7 cellular contexts compared by ENCODE assay signal in genomic region chr22:40637181-40638150, GRCh38. TPM values are rescaled to one million over a fixed set of nuclear protein-coding genes. Genes with fewer than 3 reads are reported as not detected.
DNase-seq lines count a peak whose midpoint lies in the region; ATAC-seq and TF ChIP-seq lines count a peak whose summit lies in the region.

No MANE protein-coding gene starts in this region.

- H3K36me3 Mint-ChIP-seq in activated B cell treated with CpG ODN at 0.5 μM for 24 hours (ENCODE audit: low read depth), result peaks cover 7% of the 10 kb centered on the region

- H3K27ac ChIP-seq in HUES64 (ENCODE audit: low read depth, low read length), result 0 out of 2 replicates have a peak overlapping the region, but pooled peaks have one; percentile 14
- no peak overlapping the region for H3K27ac ChIP-seq in mesendoderm (ENCODE audit: low read depth, low read length)

- no peaks in the 10 kb centered on the region for H3K27me3 Mint-ChIP-seq in activated B cell treated with CpG ODN at 0.5 μM for 24 hours

- H3K9me3 Mint-ChIP-seq in activated B cell treated with CpG ODN at 0.5 μM for 24 hours, result no peaks in the 10 kb centered on the region

- intact Hi-C loops in activated B cell treated with CpG ODN at 0.5 μM for 24 hours (cut with micrococcal nuclease), result loop anchor here (1.0 to 10.0 kb wide), 7 partner anchors 45 to 593 kb away; partner anchors contain the start of genes SGSM3, ST13, TNRC6B and XPNPEP3

- POLR2A ChIA-PET in activated B cell treated with CpG ODN at 0.5 μM for 24 hours (lab: Charles Lee), result interaction anchor here (0.5 to 3.0 kb wide), 28 partner anchors 9 to 744 kb away, joined by 3 to 41 read pairs (median 5); partner anchors contain the start of genes ST13 and XPNPEP3

- H3K4me3 Mint-ChIP-seq in activated B cell treated with CpG ODN at 0.5 μM for 24 hours, result peak overlapping the region; percentile 98

- peak overlapping the region; percentile 80 for H3K23ac ChIP-seq in mesendoderm (ENCODE audit: low read length)

- H3K36me3 ChIP-seq in HUES64 (ENCODE audit: insufficient read depth, low read length) (no peaks in the 10 kb centered on the region), mesendoderm (ENCODE audit: control insufficient read depth, insufficient read depth, low read length) (no peaks in the 10 kb centered on the region)

- H3K4me1 ChIP-seq in HUES64 (ENCODE audit: insufficient read depth, low read length), result peaks cover 5% of the 10 kb centered on the region; the same call in 1 of the 2 replicates
- peaks cover 5% of the 10 kb centered on the region for H3K4me1 ChIP-seq in mesendoderm (ENCODE audit: control insufficient read depth, low read depth, low read length)

- peak overlapping the region; percentile 57 for H3K4ac ChIP-seq in mesendoderm (ENCODE audit: low read depth, low read length)

- no peak overlapping the region for H2BK120ac ChIP-seq in mesendoderm (ENCODE audit: low read depth, low read length)

- H2AK5ac ChIP-seq in mesendoderm (ENCODE audit: low read length), result no peak overlapping the region

- H3K4me1 Mint-ChIP-seq in activated B cell treated with CpG ODN at 0.5 μM for 24 hours, result peaks cover 38% of the 10 kb centered on the region

- H3K27me3 ChIP-seq in HUES64 (ENCODE audit: insufficient read depth, low read length) (no peaks in the 10 kb centered on the region), mesendoderm (ENCODE audit: insufficient read depth, low read length, poor library complexity) (no peaks in the 10 kb centered on the region)

- H3K27ac Mint-ChIP-seq in activated B cell treated with CpG ODN at 0.5 μM for 24 hours, result peak overlapping the region; percentile 95

- peak overlapping the region; percentile 100 for H3K4me2 ChIP-seq in mesendoderm (ENCODE audit: low read length)

- H2BK5ac ChIP-seq in mesendoderm (ENCODE audit: low read length), result no peak overlapping the region

- peaks cover 23% of the 10 kb centered on the region for H3K79me2 ChIP-seq in mesendoderm (ENCODE audit: control insufficient read depth, insufficient read depth, low read length)

- no peak for TF ChIP-seq CTCF in activated B cell treated with CpG ODN at 0.5 μM for 24 hours (IDR thresholded peaks at IDR 0.05)

- H4K5ac ChIP-seq in mesendoderm (ENCODE audit: low read length), result no peak overlapping the region

- H3K18ac ChIP-seq in mesendoderm (ENCODE audit: low read length), result peak overlapping the region; percentile 54

- H3K56ac ChIP-seq in mesendoderm (ENCODE audit: low read length), result peak overlapping the region; percentile 95

- H4K8ac ChIP-seq in mesendoderm (ENCODE audit: low read depth, low read length), result no peak overlapping the region

- peaks cover 10% of the 10 kb centered on the region for H3K79me1 ChIP-seq in mesendoderm (ENCODE audit: low read length)

- WGBS in HUES64, result 35% methylated on average over 43 of the region's 46 CpGs
- WGBS in mesendoderm (ENCODE audit: extremely low coverage, insufficient coverage, low lambda C conversion rate), result no CpG with 5 or more reads among the region's 46 CpGs

- ATAC-seq in GM19043 (IDR thresholded peaks at IDR 0.05; ENCODE audit: low read depth, unreplicated experiment) (peak; percentile 8), activated B cell treated with CpG ODN at 0.5 μM for 24 hours (ENCODE audit: low read depth) (peak; percentile 7)

- H2BK15ac ChIP-seq in mesendoderm (replicated peaks; ENCODE audit: low read depth), result no peak overlapping the region

- no peak for DNase-seq in activated B cell treated with CpG ODN at 0.5 μM for 24 hours
- DNase-seq in dedifferentiated amniotic fluid mesenchymal stem cell (ENCODE audit: extremely low spot score), result peak; percentile 43
- no peak for DNase-seq in mesendoderm
- DNase-seq in stimulated activated CD8-positive, alpha-beta memory T cell treated with anti-CD3 and anti-CD28 coated beads, Interleukin-2, amount 100 ng/mL, for 48 hours (ENCODE audit: low read depth in 2 of 2), result peak; percentile 32 to 50
- no peak for DNase-seq in DMS153 treated with DMSO at 0.1 percent for 48 hours (lab: John Stamatoyannopoulos, UW; ENCODE audit: unreplicated experiment)

- H3K9ac ChIP-seq in HUES64 (ENCODE audit: low read depth, low read length) (peak overlapping the region; percentile 30), mesendoderm (ENCODE audit: low read length) (peak overlapping the region; percentile 94)

- no peaks in the 10 kb centered on the region for H3K9me3 ChIP-seq in HUES64 (ENCODE audit: insufficient read depth, low read depth, low read length)

- H3K4me3 ChIP-seq in HUES64 (ENCODE audit: low read length), result peak overlapping the region; percentile 63
- H3K4me3 ChIP-seq in mesendoderm (ENCODE audit: low read length), result peak overlapping the region; percentile 86

- CTCF ChIA-PET in activated B cell treated with CpG ODN at 0.5 μM for 24 hours (lab: Charles Lee), result interaction anchor here (1.5 to 3.0 kb wide), 3 partner anchors 9 to 201 kb away, joined by 4 to 10 read pairs (median 9); no protein-coding TSS in a partner anchor

RNA-seq across cellular contexts. Expression of gene MRTFA, which starts 0.9 kb away (rescaled TPM):
- 20.3 TPM for polyA plus RNA-seq in HUES64 (2013, experiment 1 of 2)
- polyA plus RNA-seq in HUES64 (2013, experiment 2 of 2), result 24.9 TPM
- total RNA-seq in activated B cell treated with CpG ODN at 0.5 μM for 24 hours, result 99.4 and 115 TPM in 2 replicates
- polyA plus RNA-seq in mesendoderm (2013, experiment 1 of 2), result 12.2 TPM
- polyA plus RNA-seq in mesendoderm (2013, experiment 2 of 2), result 11.8 TPM

RNA-seq across cellular contexts. Expression of gene MCHR1, which starts 41.8 kb away (rescaled TPM):
- 7.9 TPM for polyA plus RNA-seq in HUES64 (2013, experiment 1 of 2)
- polyA plus RNA-seq in HUES64 (2013, experiment 2 of 2), result 10.1 TPM
- not detected in 2 replicates for total RNA-seq in activated B cell treated with CpG ODN at 0.5 μM for 24 hours
- 1.4 TPM for polyA plus RNA-seq in mesendoderm (2013, experiment 1 of 2)
- polyA plus RNA-seq in mesendoderm (2013, experiment 2 of 2), result 1.2 TPM

Comparison
In these comparisons a context has a peak if more than half of its experiments do, and no peak if none do; other contexts are left out.
1. DNase-seq: peak in dedifferentiated amniotic fluid mesenchymal stem cell (single experiment) and stimulated activated CD8-positive, alpha-beta memory T cell treated with anti-CD3 and anti-CD28 coated beads, Interleukin-2, amount 100 ng/mL, for 48 hours (2 of 2); none in activated B cell treated with CpG ODN at 0.5 μM for 24 hours (single experiment), mesendoderm (single experiment) and DMS153 treated with DMSO at 0.1 percent for 48 hours (single experiment).